ENCODE assay signal across 8 cellular contexts in genomic region chr14:94036328-94037167, GRCh38. TPM values are rescaled to one million over a fixed set of nuclear protein-coding genes. Genes with fewer than 3 reads are reported as not detected.
DNase-seq lines count a peak whose midpoint lies in the region; ATAC-seq and TF ChIP-seq lines count a peak whose summit lies in the region.

No MANE protein-coding gene starts in this region.

- H3K9me3 Mint-ChIP-seq in activated CD4-positive, alpha-beta T cell treated with anti-CD3 and anti-CD28 coated beads for 36 hours (ENCODE audit: low read depth): no peaks in the 10 kb centered on the region
- no peaks in the 10 kb centered on the region for H3K9me3 Mint-ChIP-seq in chondrocyte (ENCODE audit: low read depth)

- peak; percentile 89 for TF ChIP-seq CTCF in chondrocyte (IDR thresholded peaks at IDR 0.05)
- TF ChIP-seq CTCF in liver (IDR thresholded peaks at IDR 0.05; ENCODE audit: low read depth, low read length, missing input control): peak; percentile 95

- H3K27me3 Mint-ChIP-seq in activated CD4-positive, alpha-beta T cell treated with anti-CD3 and anti-CD28 coated beads for 36 hours: no peaks in the 10 kb centered on the region
- no peaks in the 10 kb centered on the region for H3K27me3 Mint-ChIP-seq in chondrocyte (ENCODE audit: low read depth)

- H3K27me3 ChIP-seq in liver (ENCODE audit: control insufficient read depth in 4 of 4, insufficient read depth in 4 of 4, low read length in 3 of 4): no peaks in the 10 kb centered on the region

- H3K36me3 ChIP-seq in liver (ENCODE audit: control insufficient read depth in 4 of 4, insufficient read depth in 3 of 4, low read depth in 1 of 4, low read length in 3 of 4): no peaks in the 10 kb centered on the region

- TF ChIP-seq RAD21 in liver (IDR thresholded peaks at IDR 0.05): peak; percentile 92 to 97

- H3K36me3 Mint-ChIP-seq in activated CD4-positive, alpha-beta T cell treated with anti-CD3 and anti-CD28 coated beads for 36 hours (ENCODE audit: low read depth): no peaks in the 10 kb centered on the region
- no peaks in the 10 kb centered on the region for H3K36me3 Mint-ChIP-seq in chondrocyte (ENCODE audit: low read depth)

- no peak overlapping the region for H3K4me3 ChIP-seq in liver (ENCODE audit: low read depth in 1 of 3, low read length in 3 of 3)

- peak; percentile 77 for DNase-seq in activated gamma-delta T cell treated with Interleukin-2 at 50 U/mL for 16 hours
- no peak for DNase-seq in activated gamma-delta T cell (lab: John Stamatoyannopoulos, UW)
- peak; percentile 11 for DNase-seq in NCI-H2107 (lab: John Stamatoyannopoulos, UW)
- DNase-seq in activated CD4-positive, alpha-beta T cell treated with anti-CD3 and anti-CD28 coated beads for 36 hours: peak; percentile 89
- no peak for DNase-seq in chondrocyte (ENCODE audit: low spot score)
- peak; percentile 35 for DNase-seq in stimulated activated CD8-positive, alpha-beta memory T cell treated with anti-CD3 and anti-CD28 coated beads, Interleukin-12 subunit alpha, Interleukin-12 subunit beta, amount 100 ng/mL, for 24 hours (ENCODE audit: extremely low read depth)

- H3K27ac Mint-ChIP-seq in activated CD4-positive, alpha-beta T cell treated with anti-CD3 and anti-CD28 coated beads for 36 hours: no peak overlapping the region
- no peak overlapping the region for H3K27ac Mint-ChIP-seq in chondrocyte (ENCODE audit: unreplicated experiment)

- no peak overlapping the region for H3K4me3 Mint-ChIP-seq in activated CD4-positive, alpha-beta T cell treated with anti-CD3 and anti-CD28 coated beads for 36 hours
- no peak overlapping the region for H3K4me3 Mint-ChIP-seq in chondrocyte (ENCODE audit: unreplicated experiment)

- peaks cover 3% of the 10 kb centered on the region for H3K4me1 Mint-ChIP-seq in activated CD4-positive, alpha-beta T cell treated with anti-CD3 and anti-CD28 coated beads for 36 hours
- H3K4me1 Mint-ChIP-seq in chondrocyte (ENCODE audit: low read depth): no peaks in the 10 kb centered on the region

- ATAC-seq in HG02852 (IDR thresholded peaks at IDR 0.05; ENCODE audit: unreplicated experiment): peak; percentile 86
- peak; percentile 100 for ATAC-seq in activated CD4-positive, alpha-beta T cell treated with anti-CD3 and anti-CD28 coated beads for 36 hours

- 26% methylated on average over 12 of the region's 12 CpGs for WGBS in liver

- no peaks in the 10 kb centered on the region for H3K9me3 ChIP-seq in liver (ENCODE audit: control insufficient read depth in 4 of 4, low read length in 3 of 4)

- CTCF ChIA-PET in activated CD4-positive, alpha-beta T cell treated with anti-CD3 and anti-CD28 coated beads for 36 hours (lab: Charles Lee): interaction anchor here (0.6 to 6.3 kb wide), 41 partner anchors 9 to 524 kb away, joined by 3 to 69 read pairs (median 5); partner anchors contain the start of genes CCDC197, OTUB2 and SERPINA4

- peaks cover 0 to 2% (median under 1%) of the 10 kb centered on the region in 4 donors for H3K4me1 ChIP-seq in liver (ENCODE audit: control insufficient read depth in 4 of 4, insufficient read depth in 4 of 4, low read length in 3 of 4)

- POLR2A ChIA-PET in activated CD4-positive, alpha-beta T cell treated with anti-CD3 and anti-CD28 coated beads for 36 hours (lab: Charles Lee): interaction anchor here (1.1 kb wide), 1 partner anchor 100 kb away, joined by 9 read pairs; no protein-coding TSS in a partner anchor

- no peak overlapping the region for H3K27ac ChIP-seq in liver (ENCODE audit: low read depth in 1 of 2, low read length in 2 of 2)

- no peak overlapping the region for H3K9ac ChIP-seq in liver (ENCODE audit: low read depth in 1 of 2, low read length in 2 of 2)

- intact Hi-C loops in activated CD4-positive, alpha-beta T cell treated with anti-CD3 and anti-CD28 coated beads for 36 hours (cut with DNase I, micrococcal nuclease): loop anchor here (1.0 to 5.0 kb wide), 5 partner anchors 93 to 451 kb away; partner anchors contain the start of gene IFI27L2 (in 1 of the 2)

TF ChIP-seq in liver, 16 proteins besides CTCF, POLR2A, EP300 and RAD21:
- TF ChIP-seq FOXA2 (IDR thresholded peaks at IDR 0.05) (no peak), HNF4A (conservative IDR thresholded peaks at IDR 0.05) (peak; percentile 28 to 56), GABPA (IDR thresholded peaks at IDR 0.05 in 1 of 2, conservative IDR thresholded peaks at IDR 0.05 in 1 of 2) (no peak)

RNA-seq across cellular contexts. Expression of gene OTUB2, which starts 10.4 kb away (rescaled TPM):
- total RNA-seq in activated CD4-positive, alpha-beta T cell treated with anti-CD3 and anti-CD28 coated beads for 36 hours: under 1 TPM; 0.75 to 0.93 TPM
- total RNA-seq in chondrocyte (0.99 to 2.1 TPM (median 1.9 TPM) in 3 replicates), liver (under 1 TPM; 0.28 to 0.92 TPM)
- under 1 TPM; 0.62 to 0.64 TPM for polyA plus RNA-seq in liver

RNA-seq across cellular contexts. Expression of gene CCDC197, which starts 39.4 kb away (rescaled TPM):
- total RNA-seq in activated CD4-positive, alpha-beta T cell treated with anti-CD3 and anti-CD28 coated beads for 36 hours: under 1 TPM; 0.34 to 0.53 TPM
- not detected in 3 replicates for total RNA-seq in chondrocyte
- not detected for total RNA-seq in liver
- not detected for polyA plus RNA-seq in liver

RNA-seq across cellular contexts. Expression of gene DDX24, which starts 44.5 kb away (rescaled TPM):
- 100 to 1,000 TPM; 259 to 390 TPM for total RNA-seq in activated CD4-positive, alpha-beta T cell treated with anti-CD3 and anti-CD28 coated beads for 36 hours
- total RNA-seq in chondrocyte (136 to 151 TPM (median 149 TPM) in 3 replicates), liver (10 to 100 TPM; 33.8 to 53.2 TPM)
- polyA plus RNA-seq in liver: 10 to 100 TPM; 42.5 to 59.7 TPM

RNA-seq across cellular contexts. Expression of gene IFI27L1, which starts 44.6 kb away (rescaled TPM):
- 10 to 100 TPM; 22.3 to 27.1 TPM for total RNA-seq in activated CD4-positive, alpha-beta T cell treated with anti-CD3 and anti-CD28 coated beads for 36 hours
- total RNA-seq in chondrocyte (33.0 to 35.0 TPM (median 33.6 TPM) in 3 replicates), liver (1 to 10 TPM; 3.7 to 4.4 TPM)
- polyA plus RNA-seq in liver: 1 to 10 TPM; 6.8 to 8.1 TPM

Comparison
In these comparisons a context has a peak if more than half of its experiments do, and no peak if none do; other contexts are left out.
1. DNase-seq: peak in activated gamma-delta T cell treated with Interleukin-2 at 50 U/mL for 16 hours (single experiment), NCI-H2107 (single experiment), activated CD4-positive, alpha-beta T cell treated with anti-CD3 and anti-CD28 coated beads for 36 hours (single experiment) and stimulated activated CD8-positive, alpha-beta memory T cell treated with anti-CD3 and anti-CD28 coated beads, Interleukin-12 subunit alpha, Interleukin-12 subunit beta, amount 100 ng/mL, for 24 hours (single experiment); none in activated gamma-delta T cell (single experiment) and chondrocyte (single experiment).